8 cellular contexts compared by ENCODE assay signal in the genomic region with DNA sequence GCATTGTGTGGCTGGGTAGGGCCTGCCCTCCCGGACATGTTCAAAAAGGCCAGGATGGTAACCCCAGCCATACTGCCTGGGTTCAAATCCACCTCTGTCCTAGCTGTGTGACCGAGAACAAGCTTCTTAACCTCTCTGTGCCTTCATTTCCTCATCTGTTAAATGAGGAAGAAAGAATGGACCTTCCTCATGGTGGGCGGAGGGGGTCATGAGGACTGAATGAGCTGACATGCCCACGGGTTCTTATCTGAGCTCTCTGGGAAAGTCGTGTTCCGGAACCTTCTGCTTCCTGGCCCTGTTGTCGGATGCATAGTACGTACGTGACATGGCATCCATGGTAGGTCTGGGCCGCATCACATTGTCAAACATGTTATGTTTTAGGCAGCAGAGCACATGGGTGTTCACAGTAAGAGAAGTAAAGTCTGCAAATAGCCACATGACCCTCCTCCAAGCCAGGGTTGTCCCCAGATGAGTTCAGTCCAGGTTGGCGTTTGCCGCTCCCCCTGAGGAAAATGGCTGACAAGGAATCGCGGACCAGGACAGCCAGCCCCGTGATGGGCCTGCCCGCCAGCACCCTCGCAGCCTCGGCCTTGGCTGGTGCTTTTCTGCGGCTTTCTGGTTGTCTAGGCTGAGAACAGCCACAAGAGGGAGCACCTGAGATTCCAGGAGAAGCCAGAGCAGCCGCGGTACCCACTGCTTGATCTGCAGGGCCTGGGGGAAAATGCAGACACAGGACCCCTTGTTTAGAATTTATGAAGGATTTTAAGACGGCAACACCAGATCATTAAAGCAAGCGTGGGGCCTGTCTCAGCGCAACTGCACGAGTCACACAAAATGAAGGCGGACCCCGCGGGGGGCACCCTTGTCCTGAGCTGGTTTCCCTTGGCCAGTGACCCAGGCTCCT. TPM values are rescaled to one million over a fixed set of nuclear protein-coding genes. Genes with fewer than 3 reads are reported as not detected.
DNase-seq lines count a peak whose midpoint lies in the region; ATAC-seq and TF ChIP-seq lines count a peak whose summit lies in the region.

No MANE protein-coding gene starts in this region.

- H3K9me3 Mint-ChIP-seq in activated naive CD8-positive, alpha-beta T cell treated with anti-CD3 and anti-CD28 coated beads for 36 hours = no peaks in the 10 kb centered on the region
- no peaks in the 10 kb centered on the region for H3K9me3 Mint-ChIP-seq in type B pancreatic cell

- no peak for TF ChIP-seq POLR2A in NB4 (IDR thresholded peaks at IDR 0.05; ENCODE audit: extremely low read depth, insufficient read length)

- ATAC-seq in Right ventricle myocardium inferior (peak; percentile 80), GM21360 (IDR thresholded peaks at IDR 0.05; ENCODE audit: unreplicated experiment) (no peak)

- peak overlapping the region; percentile 25 for H3K4me3 Mint-ChIP-seq in activated naive CD8-positive, alpha-beta T cell treated with anti-CD3 and anti-CD28 coated beads for 36 hours
- H3K4me3 Mint-ChIP-seq in type B pancreatic cell = peak overlapping the region; percentile 45

- peaks cover 7% of the 10 kb centered on the region for H3K4me1 Mint-ChIP-seq in activated naive CD8-positive, alpha-beta T cell treated with anti-CD3 and anti-CD28 coated beads for 36 hours
- peaks cover 27% of the 10 kb centered on the region for H3K4me1 Mint-ChIP-seq in type B pancreatic cell (ENCODE audit: unreplicated experiment)

- no peaks in the 10 kb centered on the region for H3K36me3 Mint-ChIP-seq in activated naive CD8-positive, alpha-beta T cell treated with anti-CD3 and anti-CD28 coated beads for 36 hours
- H3K36me3 Mint-ChIP-seq in type B pancreatic cell = no peaks in the 10 kb centered on the region

- no peaks in the 10 kb centered on the region for H3K27me3 Mint-ChIP-seq in activated naive CD8-positive, alpha-beta T cell treated with anti-CD3 and anti-CD28 coated beads for 36 hours
- H3K27me3 Mint-ChIP-seq in type B pancreatic cell = peaks cover 7% of the 10 kb centered on the region

- DNase-seq in ELF-1 (ENCODE audit: low read depth, low spot score) (peak; percentile 98), NB4 (ENCODE audit: low read depth) (peak; percentile 97), SKM-1 treated with dmso at 0.1 percent for 144 hours (lab: John Stamatoyannopoulos, UW; ENCODE audit: unreplicated experiment) (peak; percentile 42), Right ventricle myocardium inferior (ENCODE audit: missing footprints) (peak; percentile 80), pons (ENCODE audit: low spot score) (peak; percentile 89), type B pancreatic cell (ENCODE audit: extremely low spot score, unreplicated experiment) (peak; percentile 79)
- peak; percentile 76 for DNase-seq in activated naive CD8-positive, alpha-beta T cell treated with anti-CD3 and anti-CD28 coated beads for 36 hours

- intact Hi-C loops in Right ventricle myocardium inferior (cut with DNase I) = loop anchor here (1.0 to 5.0 kb wide), 3 partner anchors 29 to 107 kb away; partner anchors contain the start of gene CA11

- TF ChIP-seq CTCF in NB4 (IDR thresholded peaks at IDR 0.05; ENCODE audit: low read depth, low read length) (peak; percentile 100), type B pancreatic cell (conservative IDR thresholded peaks at IDR 0.05) (peak; percentile 92)

- no peak overlapping the region for H3K27ac Mint-ChIP-seq in activated naive CD8-positive, alpha-beta T cell treated with anti-CD3 and anti-CD28 coated beads for 36 hours
- H3K27ac Mint-ChIP-seq in type B pancreatic cell = peak overlapping the region; percentile 83

- no peak overlapping the region for H3K4me3 ChIP-seq in NB4 (ENCODE audit: low read depth, low read length)

RNA-seq across cellular contexts. Expression of gene NTN5, which starts 2.4 kb away (rescaled TPM):
- total RNA-seq in activated naive CD8-positive, alpha-beta T cell treated with anti-CD3 and anti-CD28 coated beads for 36 hours = under 1 TPM; 0.21 to 0.24 TPM
- 0.14 TPM for total RNA-seq in Right ventricle myocardium inferior
- 0.86 and 1.2 TPM in 2 replicates for total RNA-seq in type B pancreatic cell (ENCODE audit: low replicate concordance)

RNA-seq across cellular contexts. Expression of gene FUT2, which starts 20.6 kb away (rescaled TPM):
- total RNA-seq in activated naive CD8-positive, alpha-beta T cell treated with anti-CD3 and anti-CD28 coated beads for 36 hours = not detected
- total RNA-seq in Right ventricle myocardium inferior (not detected), type B pancreatic cell (ENCODE audit: low replicate concordance) (9.0 and 13.3 TPM in 2 replicates)

RNA-seq across cellular contexts. Expression of gene CA11, which starts 29.2 kb away (rescaled TPM):
- total RNA-seq in activated naive CD8-positive, alpha-beta T cell treated with anti-CD3 and anti-CD28 coated beads for 36 hours = 10 to 100 TPM; 11.9 to 14.1 TPM
- total RNA-seq in Right ventricle myocardium inferior (8.4 TPM), type B pancreatic cell (ENCODE audit: low replicate concordance) (13.8 and 43.3 TPM in 2 replicates)

RNA-seq across cellular contexts. Expression of gene DBP, which starts 38.0 kb away (rescaled TPM):
- 10 to 100 TPM in 1 of 2 experiments, 1 to 10 TPM in 1; 9.3 to 10.1 TPM for total RNA-seq in activated naive CD8-positive, alpha-beta T cell treated with anti-CD3 and anti-CD28 coated beads for 36 hours
- total RNA-seq in Right ventricle myocardium inferior = 15.2 TPM
- total RNA-seq in type B pancreatic cell (ENCODE audit: low replicate concordance) = 24.5 and 31.5 TPM in 2 replicates

RNA-seq across cellular contexts. Expression of gene MAMSTR, which starts 44.4 kb away (rescaled TPM):
- under 1 TPM; 0.41 to 0.46 TPM for total RNA-seq in activated naive CD8-positive, alpha-beta T cell treated with anti-CD3 and anti-CD28 coated beads for 36 hours
- total RNA-seq in Right ventricle myocardium inferior (4.2 TPM), type B pancreatic cell (ENCODE audit: low replicate concordance) (2.0 and 3.6 TPM in 2 replicates)

Comparison
In these comparisons a context has a peak if more than half of its experiments do, and no peak if none do; other contexts are left out.
1. DNase-seq: peak in every context shown above with its lines; median percentile 98 in ELF-1; 97 in NB4; 89 in pons; 80 in Right ventricle myocardium inferior; 79 in type B pancreatic cell; 76 in activated naive CD8-positive, alpha-beta T cell treated with anti-CD3 and anti-CD28 coated beads for 36 hours; 42 in SKM-1 treated with dmso at 0.1 percent for 144 hours.
2. RNA of gene FUT2, which starts 20.6 kb away (total RNA-seq): 9.0 to 13.3 TPM in type B pancreatic cell; not detected in activated naive CD8-positive, alpha-beta T cell treated with anti-CD3 and anti-CD28 coated beads for 36 hours and not detected in Right ventricle myocardium inferior (single experiment); every median in the first group is over 10 times any median in the second.